ENCODE assay signal across 24 cellular contexts in genomic region chr13:57138988-57139387, GRCh38. TPM values are rescaled to one million over a fixed set of nuclear protein-coding genes. Genes with fewer than 3 reads are reported as not detected.
DNase-seq lines count a peak whose midpoint lies in the region; ATAC-seq and TF ChIP-seq lines count a peak whose summit lies in the region.
"Had no signal": no experiment of that assay in that cellular context is flagged by ENCODE, and none has a peak within 500 bp of the region (broad histone marks: within the 10 kb centered on the region; RNA-seq: fewer than 3 reads in every experiment).

No MANE protein-coding gene starts in this region.

- H3K9me3 ChIP-seq in osteoblast (ENCODE audit: low read depth, low read length) = no peaks in the 10 kb centered on the region
- H3K9me3 ChIP-seq: BE2C, BLaER1, Caco-2 had no signal

- no peaks in the 10 kb centered on the region for H3K36me3 ChIP-seq in osteoblast (ENCODE audit: insufficient read depth, low read length)
- H3K36me3 ChIP-seq: BE2C, BLaER1 had no signal

- H4K20me1 ChIP-seq in osteoblast (ENCODE audit: insufficient read depth, low read length) = no peaks in the 10 kb centered on the region
- H4K20me1 ChIP-seq: BLaER1 had no signal

- intact Hi-C loops in left ventricle myocardium superior (cut with micrococcal nuclease) = no loop called here

- no peak for ATAC-seq in left ventricle myocardium superior
- ATAC-seq: GM12878 had no signal

- DNase-seq in COLO829 (ENCODE audit: low spot score) = peak; percentile 3
- DNase-seq in HPDE6-E6E7 (ENCODE audit: extremely low spot score) = peak; percentile 3
- DNase-seq in epithelial cell of esophagus (ENCODE audit: low read depth) = peak; percentile 1
- DNase-seq in osteoblast (ENCODE audit: insufficient read length, low spot score, missing footprints) = peak; percentile 44
- no peak for DNase-seq in iPS-NIHi11 (ENCODE audit: low spot score)
- DNase-seq in left ventricle myocardium superior = no peak
- DNase-seq in NCI-H226 = no peak
- DNase-seq: 8988T; ACHN; BE2C; C1 segment of cervical spinal cord; Caco-2; Calu3; CD4-positive, CD25-positive, alpha-beta regulatory T cell; CD8-positive, alpha-beta memory T cell; DND-41; EL; GDM1 had no signal

- H3K27me3 ChIP-seq in osteoblast (ENCODE audit: insufficient read depth, low read length) = no peaks in the 10 kb centered on the region
- H3K27me3 ChIP-seq: BE2C, BLaER1 had no signal

- TF ChIP-seq CTCF in epithelial cell of esophagus (IDR thresholded peaks at IDR 0.05; ENCODE audit: insufficient read depth, low read depth, low read length, missing control alignments) (no peak), osteoblast (IDR thresholded peaks at IDR 0.05; ENCODE audit: extremely low read depth, low read depth, low read length) (no peak)

- H3K4me3 ChIP-seq in epithelial cell of esophagus (ENCODE audit: low read length) (no peak overlapping the region), osteoblast (ENCODE audit: insufficient read depth, low read length) (no peak overlapping the region)
- H3K4me3 ChIP-seq: BLaER1, GM12878 had no signal

- H3K4me1 ChIP-seq in osteoblast (ENCODE audit: insufficient read depth, low read length) = no peaks in the 10 kb centered on the region
- H3K4me1 ChIP-seq: BE2C, BLaER1, Caco-2 had no signal

- no peaks in the 10 kb centered on the region for H3K79me2 ChIP-seq in osteoblast (ENCODE audit: insufficient read depth, low read length)

- H3K4me2 ChIP-seq in osteoblast (ENCODE audit: insufficient read depth, low read length) = no peak overlapping the region
- H3K4me2 ChIP-seq: BLaER1 had no signal

- H2AFZ ChIP-seq in osteoblast (ENCODE audit: low read length) = no peak overlapping the region

- no peak overlapping the region for H3K27ac ChIP-seq in osteoblast (ENCODE audit: low read depth, low read length)
- H3K27ac ChIP-seq: BLaER1 had no signal

RNA-seq across cellular contexts. Expression of gene PRR20A, which starts 1.7 kb away (rescaled TPM):
- total RNA-seq in osteoblast (not detected in 2 replicates), left ventricle myocardium superior (not detected)
- total RNA-seq: A673; Caco-2; Calu3; CD4-positive, alpha-beta memory T cell; CD4-positive, CD25-positive, alpha-beta regulatory T cell; CD8-positive, alpha-beta memory T cell; Daoy; G401; GM12878 had no signal

RNA-seq across cellular contexts. Expression of gene PRR20B, which starts 8.3 kb away (rescaled TPM):
- total RNA-seq in osteoblast = not detected in 2 replicates
- total RNA-seq in left ventricle myocardium superior = not detected
- total RNA-seq: A673; Caco-2; Calu3; CD4-positive, alpha-beta memory T cell; CD4-positive, CD25-positive, alpha-beta regulatory T cell; CD8-positive, alpha-beta memory T cell; Daoy; G401; GM12878 had no signal

RNA-seq across cellular contexts. Expression of gene PRR20C, which starts 14.9 kb away (rescaled TPM):
- total RNA-seq in osteoblast (not detected in 2 replicates), left ventricle myocardium superior (not detected)
- total RNA-seq: A673; Caco-2; Calu3; CD4-positive, alpha-beta memory T cell; CD4-positive, CD25-positive, alpha-beta regulatory T cell; CD8-positive, alpha-beta memory T cell; Daoy; G401; GM12878 had no signal

RNA-seq across cellular contexts. Expression of gene PRR20D, which starts 21.4 kb away (rescaled TPM):
- not detected in 2 replicates for total RNA-seq in osteoblast
- total RNA-seq in left ventricle myocardium superior = not detected
- total RNA-seq: A673; Caco-2; Calu3; CD4-positive, alpha-beta memory T cell; CD4-positive, CD25-positive, alpha-beta regulatory T cell; CD8-positive, alpha-beta memory T cell; Daoy; G401; GM12878 had no signal

RNA-seq across cellular contexts. Expression of gene PRR20E, which starts 28.0 kb away (rescaled TPM):
- not detected in 2 replicates for total RNA-seq in osteoblast
- not detected for total RNA-seq in left ventricle myocardium superior
- total RNA-seq: A673; Caco-2; Calu3; CD4-positive, alpha-beta memory T cell; CD4-positive, CD25-positive, alpha-beta regulatory T cell; CD8-positive, alpha-beta memory T cell; Daoy; G401; GM12878 had no signal

Comparison
In these comparisons a context has a peak if more than half of its experiments do, and no peak if none do; other contexts are left out.
1. DNase-seq: peak in COLO829 (single experiment), HPDE6-E6E7 (single experiment), epithelial cell of esophagus (single experiment) and osteoblast (single experiment); none in iPS-NIHi11 (single experiment), left ventricle myocardium superior (single experiment) and NCI-H226 (single experiment).